21 cellular contexts compared by ENCODE assay signal in the genomic region with DNA sequence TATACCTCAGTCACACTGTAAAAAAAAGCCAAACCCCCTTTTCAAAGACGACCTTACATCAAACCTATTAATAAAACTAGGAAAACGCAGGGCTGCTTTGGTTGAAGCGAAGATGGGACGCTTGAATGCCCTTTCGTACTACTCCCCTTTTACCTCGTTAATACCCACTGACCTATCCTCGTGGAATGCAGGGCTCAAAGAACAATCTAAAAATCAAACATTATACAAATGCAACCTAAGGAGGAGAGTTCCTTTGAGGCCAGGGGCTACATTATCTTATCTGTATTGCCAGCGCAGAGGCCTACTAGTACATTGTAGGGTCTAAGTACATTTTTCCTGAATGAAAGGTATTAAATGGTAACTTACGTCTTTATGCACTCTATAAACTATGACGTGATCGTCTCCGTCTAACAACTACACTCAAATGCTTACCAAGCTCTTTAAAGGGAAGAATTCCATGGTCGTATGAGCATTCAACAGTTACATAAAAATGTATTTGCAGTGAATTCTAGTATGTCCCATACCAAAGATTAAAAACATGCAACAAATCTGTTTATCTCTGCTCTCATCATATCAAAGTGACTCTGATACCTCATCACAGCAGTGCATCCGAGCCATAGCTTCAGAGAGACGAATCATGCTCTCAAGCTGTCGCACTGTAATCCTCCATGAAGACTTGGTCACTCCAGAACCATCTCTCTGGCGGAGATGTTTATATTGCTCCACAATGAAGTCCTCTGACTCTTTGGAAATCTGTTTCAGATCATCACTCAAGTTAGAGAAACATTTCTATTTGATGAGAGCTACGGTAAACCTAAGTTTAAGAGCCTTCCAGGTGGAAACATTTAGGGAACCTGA. TPM values are rescaled to one million over a fixed set of nuclear protein-coding genes. Genes with fewer than 3 reads are reported as not detected.
DNase-seq lines count a peak whose midpoint lies in the region; ATAC-seq, FAIRE-seq and TF ChIP-seq lines count a peak whose summit lies in the region.
"Had no signal": no experiment of that assay in that cellular context is flagged by ENCODE, and none has a peak within 500 bp of the region (broad histone marks: within the 10 kb centered on the region; RNA-seq: fewer than 3 reads in every experiment).

No MANE protein-coding gene starts in this region.

- ATAC-seq in K562 (no peak), GM21825 (IDR thresholded peaks at IDR 0.05; ENCODE audit: unreplicated experiment) (no peak)
- ATAC-seq: HCT116 had no signal

- H3K36me3 Mint-ChIP-seq in Caco-2 (ENCODE audit: insufficient read depth, unreplicated experiment) (peaks cover 78% of the 10 kb centered on the region), mesothelial cell of epicardium (peaks cover 25% of the 10 kb centered on the region)

- TF ChIP-seq EP300 in K562 (IDR thresholded peaks at IDR 0.05; ENCODE audit: low read length): no peak

- no peak overlapping the region for H3K9ac ChIP-seq in K562 (ENCODE audit: insufficient read depth in 1 of 2, low read depth in 2 of 2, low read length in 2 of 2)

- no peaks in the 10 kb centered on the region for H3K9me1 ChIP-seq in K562 (ENCODE audit: control insufficient read depth, insufficient read depth, low read length)

- FAIRE-seq in K562 (lab: Jason Lieb, UNC): peak; percentile 29
- FAIRE-seq: GM12892 had no signal

- no peaks in the 10 kb centered on the region for H3K27me3 Mint-ChIP-seq in Caco-2 (ENCODE audit: insufficient read depth, unreplicated experiment)
- no peaks in the 10 kb centered on the region for H3K27me3 Mint-ChIP-seq in mesothelial cell of epicardium (ENCODE audit: low read depth)
- H3K27me3 Mint-ChIP-seq: CD4-positive, CD25-positive, alpha-beta regulatory T cell had no signal

- intact Hi-C loops in Caco-2 (cut with micrococcal nuclease; ENCODE audit: unreplicated experiment) (loop anchor here (1.0 kb wide), 2 partner anchors 20 to 25 kb away; a partner anchor contains a TSS), K562 (cut with micrococcal nuclease) (no loop called here)

- no peak for TF ChIP-seq POLR2A in K562 (conservative IDR thresholded peaks at IDR 0.05)

- no peaks in the 10 kb centered on the region for H3K27me3 ChIP-seq in Caco-2 (replicated peaks; ENCODE audit: control insufficient read depth, insufficient read depth, low read length)
- no peaks in the 10 kb centered on the region for H3K27me3 ChIP-seq in K562 (ENCODE audit: control insufficient read depth in 2 of 2, insufficient read depth in 2 of 2, low read length in 2 of 2)
- H3K27me3 ChIP-seq: BE2C had no signal

- in situ Hi-C loops in K562 (cut with MboI): no loop called here

- WGBS in K562 (ENCODE audit: insufficient coverage, low coverage, missing lambda C conversion rate): 87% methylated on average over 18 of the region's 18 CpGs

- H3K4me3 Mint-ChIP-seq in Caco-2 (ENCODE audit: unreplicated experiment): peak overlapping the region; percentile 65
- H3K4me3 Mint-ChIP-seq in mesothelial cell of epicardium: no peak overlapping the region
- H3K4me3 Mint-ChIP-seq: CD4-positive, CD25-positive, alpha-beta regulatory T cell had no signal

- BruUV-seq in Caco-2 (replicated peaks; lab: Mats Ljungman, UMichigan) (TSS peak; percentile 93), K562 (replicated peaks; lab: Mats Ljungman, UMichigan) (no TSS peak)

- POLR2A ChIA-PET in Caco-2 (lab: Charles Lee): interaction anchor here (0.5 to 1.1 kb wide), 2 partner anchors 24 to 25 kb away, joined by 3 to 5 read pairs; a partner anchor contains a TSS
- POLR2A ChIA-PET in K562 (lab: Yijun Ruan, JAX): interaction anchor here (0.7 to 1.3 kb wide), 3 partner anchors 8 to 91 kb away, joined by 3 read pairs; a partner anchor contains a TSS

- TF ChIP-seq CTCF in Caco-2 (IDR thresholded peaks at IDR 0.05; ENCODE audit: insufficient read depth in 1 of 2, low read depth in 1 of 2, low read length in 1 of 2, severe bottlenecking in 1 of 2, unreplicated experiment in 1 of 2) (no peak), K562 (IDR thresholded peaks at IDR 0.05 in 2 of 3, conservative IDR thresholded peaks at IDR 0.05 in 1 of 3; ENCODE audit: insufficient read depth in 2 of 3, low read depth in 1 of 3, low read length in 3 of 3) (no peak), mesothelial cell of epicardium (IDR thresholded peaks at IDR 0.05; ENCODE audit: unreplicated experiment) (no peak)

- peaks cover 27% of the 10 kb centered on the region for H3K4me1 Mint-ChIP-seq in Caco-2 (ENCODE audit: low read depth, unreplicated experiment)
- H3K4me1 Mint-ChIP-seq in mesothelial cell of epicardium: peaks cover 7% of the 10 kb centered on the region

- CTCF ChIA-PET in Caco-2 (lab: Charles Lee) (no interaction called here), K562 (lab: Yijun Ruan, JAX; ENCODE audit: low intra/inter-chr PET ratio) (no interaction called here)

- DNase-seq in Caco-2 (peak; percentile 57 to 68), EH (ENCODE audit: low read depth) (peak; percentile 16), K562 (ENCODE audit: extremely low read depth in 1 of 4, low spot score in 3 of 4) (no peak), mesothelial cell of epicardium (ENCODE audit: low spot score in 2 of 2, unreplicated experiment in 2 of 2) (no peak), NCI-H524 (lab: John Stamatoyannopoulos, UW) (no peak), NCI-H2081 (lab: John Stamatoyannopoulos, UW) (no peak)
- DNase-seq: BE2C; CD4-positive, CD25-positive, alpha-beta regulatory T cell; DMS 273 treated with DMSO at 0.1 percent for 48 hours; DMS79 treated with DMSO at 0.1 percent for 48 hours; GOT3; Kasumi-1; NCI-H1694 treated with DMSO at 0.1 percent for 48 hours; NCI-H748 treated with DMSO at 0.1 percent for 48 hours; PC-9; RPMI8226; SHP77 had no signal

- H3K4me3 ChIP-seq in Caco-2 (ENCODE audit: low read depth, low read length): no peak overlapping the region
- no peak overlapping the region for H3K4me3 ChIP-seq in K562
- H3K4me3 ChIP-seq: PC-9 had no signal

- no peak overlapping the region for H3K27ac ChIP-seq in K562 (ENCODE audit: extremely low read depth, low read depth, low read length)
- H3K27ac ChIP-seq: PC-9 had no signal

- H3K36me3 ChIP-seq in Caco-2 (ENCODE audit: control insufficient read depth, insufficient read depth, low read length): peaks cover 1% of the 10 kb centered on the region
- peaks cover 89% of the 10 kb centered on the region for H3K36me3 ChIP-seq in K562 (ENCODE audit: control insufficient read depth, insufficient read depth, low read length)

- H3K9me3 ChIP-seq in Caco-2 (no peaks in the 10 kb centered on the region), K562 (replicated peaks; ENCODE audit: control insufficient read depth, insufficient read depth, low read depth, low read length) (no peaks in the 10 kb centered on the region)
- H3K9me3 ChIP-seq: BE2C had no signal

- TF ChIP-seq RAD21 in K562 (CRISPR knock-in tag; conservative IDR thresholded peaks at IDR 0.05 in 1 of 2, IDR thresholded peaks at IDR 0.05 in 1 of 2): no peak

- no peak overlapping the region for H3K4me2 ChIP-seq in K562 (ENCODE audit: insufficient read depth, low read length)
- H3K4me2 ChIP-seq: PC-9 had no signal

- H2AFZ ChIP-seq in K562 (ENCODE audit: low read depth, low read length): no peak overlapping the region
- H2AFZ ChIP-seq: PC-9 had no signal

- H3K79me2 ChIP-seq in K562 (ENCODE audit: control insufficient read depth, insufficient read depth, low read length): no peaks in the 10 kb centered on the region

- H3K27ac Mint-ChIP-seq in Caco-2 (ENCODE audit: unreplicated experiment) (peak overlapping the region; percentile 82), mesothelial cell of epicardium (peak overlapping the region; percentile 79)

- H3K9me3 Mint-ChIP-seq in Caco-2 (ENCODE audit: unreplicated experiment) (no peaks in the 10 kb centered on the region), mesothelial cell of epicardium (no peaks in the 10 kb centered on the region)
- H3K9me3 Mint-ChIP-seq: CD4-positive, CD25-positive, alpha-beta regulatory T cell had no signal

- no peaks in the 10 kb centered on the region for H4K20me1 ChIP-seq in K562 (replicated peaks; ENCODE audit: control insufficient read depth, insufficient read depth, low read length)

- H3K4me1 ChIP-seq in Caco-2 (peaks cover 41% of the 10 kb centered on the region), K562 (replicated peaks in 1 of 2; ENCODE audit: control insufficient read depth in 2 of 2, insufficient read depth in 2 of 2, low read length in 2 of 2) (no peaks in the 10 kb centered on the region)
- H3K4me1 ChIP-seq: BE2C had no signal

RNA-seq across cellular contexts. Expression of a gene that starts 14.1 kb away (rescaled TPM):
- total RNA-seq in Caco-2 (2022) (0.82 and 1.5 TPM in 2 replicates), K562 (2014; rRNA removed) (not detected in 2 replicates), K562 (2014; rRNA removed; fragmentation: Illumina TruSeq; extraction: Trizol) (0.03 and 0.04 TPM in 2 replicates), K562 (2015; rRNA removed; fragmentation: Illumina TruSeq; extraction: Trizol) (0.04 TPM in 1 of 2 replicates, not detected in the other), K562 (2021) (0.04 TPM in 1 of 2 replicates, not detected in the other), mesothelial cell of epicardium (0.05 TPM in 1 of 3 replicates, not detected in the others)
- 0.05 and 0.18 TPM in 2 replicates for total RNA-seq in K562 (2011; cell fraction: chromatin; rRNA removed; ENCODE audit: low replicate concordance)
- 0.13 and 0.17 TPM in 2 replicates for total RNA-seq in K562 (2011; cell fraction: nucleolus; rRNA removed)
- 0.07 TPM in 1 of 2 replicates, not detected in the other for total RNA-seq in K562 (2011; cell fraction: nucleoplasm; rRNA removed)
- polyA plus RNA-seq in K562 (2011; rRNA removed) (0.01 and 0.03 TPM in 2 replicates), K562 (2014; fragmentation: Illumina TruSeq; extraction: Trizol) (not detected in 2 replicates), K562 (2014; fragmentation: Nextera tagmentation; extraction: Ambion mirVana) (under 1 TPM in 1 of 2 experiments, not detected in 1; 0.01 TPM), K562 (2014; rRNA removed) (0.03 TPM in 1 of 2 replicates, not detected in the other)
- polyA plus RNA-seq in K562 (2011; cell fraction: cytosol; rRNA removed): 0.01 TPM in 1 of 2 replicates, not detected in the other
- 0.04 and 0.06 TPM in 2 replicates for polyA plus RNA-seq in K562 (2011; cell fraction: nucleus; rRNA removed)
- 0.01 and 0.03 TPM in 2 replicates for polyA plus RNA-seq in K562 (2012)
- polyA minus RNA-seq in K562 (2011; rRNA and poly(A)+ RNA removed): 0.06 and 0.07 TPM in 2 replicates
- not detected in 2 replicates for polyA minus RNA-seq in K562 (2011; cell fraction: cytosol; rRNA and poly(A)+ RNA removed)
- 0.11 and 0.13 TPM in 2 replicates for polyA minus RNA-seq in K562 (2011; cell fraction: nucleus; rRNA and poly(A)+ RNA removed)
- total RNA-seq: CD4-positive, CD25-positive, alpha-beta regulatory T cell; MCF 10A; PC-9 had no signal
- polyA plus RNA-seq: CD4-positive, CD25-positive, alpha-beta regulatory T cell had no signal

RNA-seq across cellular contexts. Expression of a gene that starts 25.2 kb away (rescaled TPM):
- total RNA-seq in Caco-2 (2022) (94.6 and 96.0 TPM in 2 replicates), K562 (2014; rRNA removed) (67.9 and 77.6 TPM in 2 replicates), K562 (2014; rRNA removed; fragmentation: Illumina TruSeq; extraction: Trizol) (82.4 and 95.4 TPM in 2 replicates), K562 (2015; rRNA removed; fragmentation: Illumina TruSeq; extraction: Trizol) (63.0 and 67.3 TPM in 2 replicates), K562 (2021) (105 and 112 TPM in 2 replicates), mesothelial cell of epicardium (29.3 to 30.2 TPM (median 29.6 TPM) in 3 replicates)
- 43.5 and 75.9 TPM in 2 replicates for total RNA-seq in K562 (2011; cell fraction: chromatin; rRNA removed; ENCODE audit: low replicate concordance)
- total RNA-seq in K562 (2011; cell fraction: nucleolus; rRNA removed): 25.2 and 29.7 TPM in 2 replicates
- 43.4 and 45.8 TPM in 2 replicates for total RNA-seq in K562 (2011; cell fraction: nucleoplasm; rRNA removed)
- polyA plus RNA-seq in K562 (2011; rRNA removed) (96.0 and 133 TPM in 2 replicates), K562 (2014; fragmentation: Illumina TruSeq; extraction: Trizol) (111 and 116 TPM in 2 replicates), K562 (2014; fragmentation: Nextera tagmentation; extraction: Ambion mirVana) (10 to 100 TPM; 42.6 to 53.5 TPM), K562 (2014; rRNA removed) (88.1 and 90.7 TPM in 2 replicates)
- 46.8 and 79.1 TPM in 2 replicates for polyA plus RNA-seq in K562 (2011; cell fraction: cytosol; rRNA removed)
- polyA plus RNA-seq in K562 (2011; cell fraction: nucleus; rRNA removed): 29.7 and 37.2 TPM in 2 replicates
- 70.0 and 85.4 TPM in 2 replicates for polyA plus RNA-seq in K562 (2012)
- polyA minus RNA-seq in K562 (2011; rRNA and poly(A)+ RNA removed): 207 and 264 TPM in 2 replicates
- 62.3 and 85.7 TPM in 2 replicates for polyA minus RNA-seq in K562 (2011; cell fraction: cytosol; rRNA and poly(A)+ RNA removed)
- polyA minus RNA-seq in K562 (2011; cell fraction: nucleus; rRNA and poly(A)+ RNA removed): 24.1 and 38.8 TPM in 2 replicates

Comparison
In these comparisons a context has a peak if more than half of its experiments do, and no peak if none do; other contexts are left out.
1. DNase-seq: peak in Caco-2 (2 of 2) and EH (single experiment); none in K562 (0 of 4), mesothelial cell of epicardium (0 of 2), NCI-H524 (0 of 2) and NCI-H2081 (0 of 2).